ENCODE assay signal across 1 cellular context in the genomic region with DNA sequence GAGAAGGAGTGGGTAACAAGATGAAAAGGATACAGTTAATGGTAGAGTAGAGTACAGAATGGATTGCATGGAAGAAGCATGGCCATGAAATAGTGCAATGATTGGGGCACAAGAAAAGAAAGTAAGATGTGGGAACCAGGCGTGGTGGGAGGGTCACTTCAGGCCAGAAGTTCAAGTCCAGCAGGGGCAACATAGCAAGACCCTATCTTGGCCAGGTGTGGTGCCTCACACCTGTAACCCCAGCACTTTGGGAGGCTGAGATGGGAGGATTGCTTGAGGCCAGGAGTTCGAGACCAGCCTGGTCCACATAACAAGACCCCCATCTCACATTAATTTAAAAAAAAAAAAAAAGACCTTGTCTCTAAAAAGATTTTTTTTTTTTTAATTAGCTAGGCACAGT.
TF ChIP-seq lines count a peak whose summit lies in the region.

No MANE protein-coding gene starts in this region.

TF ChIP-seq in GM23338, 12 proteins besides CTCF, POLR2A, EP300 and RAD21 (continued from another document):
- TF ChIP-seq, protein P1, sequence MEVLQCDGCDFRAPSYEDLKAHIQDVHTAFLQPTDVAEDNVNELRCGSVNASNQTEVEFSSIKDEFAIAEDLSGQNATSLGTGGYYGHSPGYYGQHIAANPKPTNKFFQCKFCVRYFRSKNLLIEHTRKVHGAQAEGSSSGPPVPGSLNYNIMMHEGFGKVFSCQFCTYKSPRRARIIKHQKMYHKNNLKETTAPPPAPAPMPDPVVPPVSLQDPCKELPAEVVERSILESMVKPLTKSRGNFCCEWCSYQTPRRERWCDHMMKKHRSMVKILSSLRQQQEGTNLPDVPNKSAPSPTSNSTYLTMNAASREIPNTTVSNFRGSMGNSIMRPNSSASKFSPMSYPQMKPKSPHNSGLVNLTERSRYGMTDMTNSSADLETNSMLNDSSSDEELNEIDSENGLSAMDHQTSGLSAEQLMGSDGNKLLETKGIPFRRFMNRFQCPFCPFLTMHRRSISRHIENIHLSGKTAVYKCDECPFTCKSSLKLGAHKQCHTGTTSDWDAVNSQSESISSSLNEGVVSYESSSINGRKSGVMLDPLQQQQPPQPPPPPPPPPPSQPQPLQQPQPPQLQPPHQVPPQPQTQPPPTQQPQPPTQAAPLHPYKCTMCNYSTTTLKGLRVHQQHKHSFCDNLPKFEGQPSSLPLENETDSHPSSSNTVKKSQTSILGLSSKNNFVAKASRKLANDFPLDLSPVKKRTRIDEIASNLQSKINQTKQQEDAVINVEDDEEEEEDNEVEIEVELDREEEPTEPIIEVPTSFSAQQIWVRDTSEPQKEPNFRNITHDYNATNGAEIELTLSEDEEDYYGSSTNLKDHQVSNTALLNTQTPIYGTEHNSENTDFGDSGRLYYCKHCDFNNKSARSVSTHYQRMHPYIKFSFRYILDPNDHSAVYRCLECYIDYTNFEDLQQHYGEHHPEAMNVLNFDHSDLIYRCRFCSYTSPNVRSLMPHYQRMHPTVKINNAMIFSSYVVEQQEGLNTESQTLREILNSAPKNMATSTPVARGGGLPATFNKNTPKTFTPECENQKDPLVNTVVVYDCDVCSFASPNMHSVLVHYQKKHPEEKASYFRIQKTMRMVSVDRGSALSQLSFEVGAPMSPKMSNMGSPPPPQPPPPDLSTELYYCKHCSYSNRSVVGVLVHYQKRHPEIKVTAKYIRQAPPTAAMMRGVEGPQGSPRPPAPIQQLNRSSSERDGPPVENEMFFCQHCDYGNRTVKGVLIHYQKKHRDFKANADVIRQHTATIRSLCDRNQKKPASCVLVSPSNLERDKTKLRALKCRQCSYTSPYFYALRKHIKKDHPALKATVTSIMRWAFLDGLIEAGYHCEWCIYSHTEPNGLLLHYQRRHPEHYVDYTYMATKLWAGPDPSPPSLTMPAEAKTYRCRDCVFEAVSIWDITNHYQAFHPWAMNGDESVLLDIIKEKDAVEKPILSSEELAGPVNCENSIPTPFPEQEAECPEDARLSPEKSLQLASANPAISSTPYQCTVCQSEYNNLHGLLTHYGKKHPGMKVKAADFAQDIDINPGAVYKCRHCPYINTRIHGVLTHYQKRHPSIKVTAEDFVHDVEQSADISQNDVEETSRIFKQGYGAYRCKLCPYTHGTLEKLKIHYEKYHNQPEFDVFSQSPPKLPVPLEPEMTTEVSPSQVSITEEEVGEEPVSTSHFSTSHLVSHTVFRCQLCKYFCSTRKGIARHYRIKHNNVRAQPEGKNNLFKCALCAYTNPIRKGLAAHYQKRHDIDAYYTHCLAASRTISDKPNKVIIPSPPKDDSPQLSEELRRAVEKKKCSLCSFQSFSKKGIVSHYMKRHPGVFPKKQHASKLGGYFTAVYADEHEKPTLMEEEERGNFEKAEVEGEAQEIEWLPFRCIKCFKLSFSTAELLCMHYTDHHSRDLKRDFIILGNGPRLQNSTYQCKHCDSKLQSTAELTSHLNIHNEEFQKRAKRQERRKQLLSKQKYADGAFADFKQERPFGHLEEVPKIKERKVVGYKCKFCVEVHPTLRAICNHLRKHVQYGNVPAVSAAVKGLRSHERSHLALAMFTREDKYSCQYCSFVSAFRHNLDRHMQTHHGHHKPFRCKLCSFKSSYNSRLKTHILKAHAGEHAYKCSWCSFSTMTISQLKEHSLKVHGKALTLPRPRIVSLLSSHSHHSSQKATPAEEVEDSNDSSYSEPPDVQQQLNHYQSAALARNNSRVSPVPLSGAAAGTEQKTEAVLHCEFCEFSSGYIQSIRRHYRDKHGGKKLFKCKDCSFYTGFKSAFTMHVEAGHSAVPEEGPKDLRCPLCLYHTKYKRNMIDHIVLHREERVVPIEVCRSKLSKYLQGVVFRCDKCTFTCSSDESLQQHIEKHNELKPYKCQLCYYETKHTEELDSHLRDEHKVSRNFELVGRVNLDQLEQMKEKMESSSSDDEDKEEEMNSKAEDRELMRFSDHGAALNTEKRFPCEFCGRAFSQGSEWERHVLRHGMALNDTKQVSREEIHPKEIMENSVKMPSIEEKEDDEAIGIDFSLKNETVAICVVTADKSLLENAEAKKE (CRISPR knock-in tag; IDR thresholded peaks at IDR 0.05), result no peak
- no peak for TF ChIP-seq EZH2phosphoT487 (IDR thresholded peaks at IDR 0.05; ENCODE audit: unreplicated experiment)
TF ChIP-seq in GM23338: peak in this region for 0.
